In the genomic region with DNA sequence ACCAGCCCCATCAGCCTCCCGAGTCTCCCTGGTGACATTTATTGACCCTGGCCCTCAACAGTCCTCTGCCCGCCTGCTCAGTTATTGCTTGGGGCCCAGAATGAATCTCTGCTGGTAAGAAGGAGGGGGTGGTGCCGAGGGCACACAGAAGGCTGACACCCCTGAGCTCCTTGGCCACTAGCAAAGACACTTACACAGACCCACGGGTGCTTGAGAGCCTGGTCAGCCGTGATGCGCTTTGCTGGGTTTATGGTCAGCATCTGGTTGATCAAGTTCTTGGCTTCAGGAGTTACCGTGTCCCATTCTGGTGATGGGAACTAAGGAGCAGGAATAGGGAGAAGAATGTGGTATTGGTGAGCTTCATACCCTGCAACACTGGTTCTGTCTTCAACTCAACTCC, we compare ENCODE assay signal across 5 cellular contexts.
"Had no signal": no experiment of that assay in that cellular context is flagged by ENCODE, and none has a peak within 500 bp of the region (broad histone marks: within the 10 kb centered on the region; RNA-seq: fewer than 3 reads in every experiment).

No MANE protein-coding gene starts in this region.

- H3K27ac ChIP-seq: GM23248 had no signal

- H3K9ac ChIP-seq: GM23248 had no signal

- DNase-seq: GM23248, GOT3, H7, HCEC 1CT, IMR-90 had no signal

- H2AFZ ChIP-seq: GM23248 had no signal

- H3K4me3 ChIP-seq: GM23248 had no signal
